Comparison of ENCODE assay signal across 16 cellular contexts in genomic region chr1:239912471-239912870, GRCh38.
DNase-seq lines count a peak whose midpoint lies in the region; ATAC-seq, FAIRE-seq and TF ChIP-seq lines count a peak whose summit lies in the region.
"Had no signal": no experiment of that assay in that cellular context is flagged by ENCODE, and none has a peak within 500 bp of the region (broad histone marks: within the 10 kb centered on the region; RNA-seq: fewer than 3 reads in every experiment).

No MANE protein-coding gene starts in this region.

- no peaks in the 10 kb centered on the region for H3K79me2 ChIP-seq in OCI-LY3 (ENCODE audit: low read length)

- peak overlapping the region; percentile 55 for H3K4me3 ChIP-seq in OCI-LY3 (ENCODE audit: low read length)
- H3K4me3 ChIP-seq in right cardiac atrium (ENCODE audit: low read length) = no peak overlapping the region
- H3K4me3 ChIP-seq: prostate gland had no signal

- H3K27me3 ChIP-seq in OCI-LY3 (ENCODE audit: low read depth, low read length) (no peaks in the 10 kb centered on the region), right cardiac atrium (ENCODE audit: control insufficient read depth, insufficient read depth) (no peaks in the 10 kb centered on the region)

- WGBS in right cardiac atrium = 70% methylated on average over 6 of the region's 6 CpGs

- H3K4me1 ChIP-seq in OCI-LY3 (ENCODE audit: low read length) (peaks cover 32% of the 10 kb centered on the region), right cardiac atrium (ENCODE audit: control insufficient read depth, insufficient read depth, low read length) (no peaks in the 10 kb centered on the region)
- H3K4me1 ChIP-seq: prostate gland had no signal

- DNase-seq in GM04503 (ENCODE audit: low read depth) (peak; percentile 40), fibroblast of gingiva (ENCODE audit: low read depth) (peak; percentile 48), sciatic nerve (ENCODE audit: low spot score) (no peak), right cardiac atrium (no peak), urothelium cell line (ENCODE audit: low spot score) (no peak), NCI-H2081 (lab: John Stamatoyannopoulos, UW) (no peak), AML-193 (lab: John Stamatoyannopoulos, UW) (no peak)
- DNase-seq: activated CD4-positive, alpha-beta T cell treated with anti-CD3 and anti-CD28 coated beads, Interleukin-2, amount 50 U/mL, for 4 hours; activated gamma-delta T cell treated with Interleukin-2 at 50 U/mL for 16 hours; CD8-positive, alpha-beta T cell; cerebellar nuclear complex; NCI-H2171 treated with DMSO at 0.1 percent for 48 hours; stimulated activated naive CD8-positive, alpha-beta T cell treated with anti-CD3 and anti-CD28 coated beads, Interleukin-15, amount 100 ng/mL, for 72 hours; T-helper 17 cell had no signal

- no peak overlapping the region for H2AFZ ChIP-seq in OCI-LY3 (ENCODE audit: low read depth, low read length)

- H3K9ac ChIP-seq in OCI-LY3 (ENCODE audit: low read length) = no peak overlapping the region

- intact Hi-C loops in sciatic nerve (cut with DNase I) = no loop called here
- intact Hi-C loops in right cardiac atrium (cut with DNase I) = no loop called here

- peak overlapping the region; percentile 72 for H3K4me2 ChIP-seq in OCI-LY3 (ENCODE audit: low read length)

- peak; percentile 39 for ATAC-seq in sciatic nerve
- ATAC-seq in right cardiac atrium = no peak
- ATAC-seq: CD8-positive, alpha-beta T cell; T-helper 17 cell had no signal

- H3K9me3 ChIP-seq in OCI-LY3 (ENCODE audit: insufficient read depth, low read length) (no peaks in the 10 kb centered on the region), right cardiac atrium (ENCODE audit: control insufficient read depth, low read length) (no peaks in the 10 kb centered on the region)
- H3K9me3 ChIP-seq: prostate gland had no signal

- H3K36me3 ChIP-seq in OCI-LY3 (replicated peaks; ENCODE audit: low read depth, low read length) = no peaks in the 10 kb centered on the region
- H3K36me3 ChIP-seq: prostate gland had no signal

- no peak for FAIRE-seq in urothelium cell line (lab: Jason Lieb, UNC)

- no peaks in the 10 kb centered on the region for H4K20me1 ChIP-seq in OCI-LY3 (ENCODE audit: insufficient read depth, low read length)

- no peak for TF ChIP-seq CTCF in OCI-LY3 (IDR thresholded peaks at IDR 0.05; ENCODE audit: low read depth, low read length)

- H3K27ac ChIP-seq in OCI-LY3 (ENCODE audit: low read length) = no peak overlapping the region
- no peak overlapping the region for H3K27ac ChIP-seq in right cardiac atrium (ENCODE audit: low read length)
- H3K27ac ChIP-seq: prostate gland had no signal

Comparison
In these comparisons a context has a peak if more than half of its experiments do, and no peak if none do; other contexts are left out.
1. DNase-seq: peak in GM04503 (single experiment) and fibroblast of gingiva (single experiment); none in sciatic nerve (single experiment), right cardiac atrium (0 of 3), urothelium cell line (single experiment), NCI-H2081 (0 of 2) and AML-193 (0 of 2).